ENCODE assay signal across 12 cellular contexts in genomic region chr17:79803421-79803996, GRCh38. TPM values are rescaled to one million over a fixed set of nuclear protein-coding genes. Genes with fewer than 3 reads are reported as not detected.
A peak's percentile ranks its signal among the peaks of the same experiment; 100 is the strongest.
DNase-seq lines count a peak whose midpoint lies in the region; ATAC-seq lines count a peak whose summit lies in the region.
"Had no signal": no experiment of that assay in that cellular context is flagged by ENCODE, and none has a peak within 500 bp of the region (broad histone marks: within the 10 kb centered on the region; RNA-seq: fewer than 3 reads in every experiment).

No MANE protein-coding gene starts in this region.

- no peak overlapping the region for H2BK5ac ChIP-seq in neuronal stem cell (ENCODE audit: low read length)

- H3K18ac ChIP-seq in neuronal stem cell (ENCODE audit: low read length): peak overlapping the region; percentile 82

- no peak overlapping the region for H2AFZ ChIP-seq in Karpas-422 (ENCODE audit: low read length)
- H2AFZ ChIP-seq in neuronal stem cell (ENCODE audit: low read length): peak overlapping the region; percentile 90
- H2AFZ ChIP-seq: PC-9 had no signal

- peaks cover 5% of the 10 kb centered on the region for H3K36me3 Mint-ChIP-seq in activated CD4-positive, alpha-beta T cell treated with anti-CD3 and anti-CD28 coated beads, Interleukin-2, amount 10 ng/mL, durations not matched to agents 7 days and 5 days (ENCODE audit: low read depth)
- H3K36me3 Mint-ChIP-seq in activated naive CD8-positive, alpha-beta T cell treated with anti-CD3 and anti-CD28 coated beads for 36 hours: peaks cover 4% of the 10 kb centered on the region

- H3K9me2 ChIP-seq in Karpas-422 (replicated peaks; ENCODE audit: insufficient read depth, low read length): no peaks in the 10 kb centered on the region

- H2AK5ac ChIP-seq in neuronal stem cell (ENCODE audit: low read depth, low read length): peak overlapping the region; percentile 61

- H3K4me1 ChIP-seq in Karpas-422 (ENCODE audit: low read length) (peaks cover 48% of the 10 kb centered on the region), neuronal stem cell (ENCODE audit: control insufficient read depth in 2 of 2, insufficient read depth in 1 of 2, low read depth in 1 of 2, low read length in 2 of 2) (peaks cover 16 to 55% of the 10 kb centered on the region in 2 donors)

- no peaks in the 10 kb centered on the region for H3K36me3 ChIP-seq in Karpas-422 (ENCODE audit: insufficient read depth, low read length)
- H3K36me3 ChIP-seq in neuronal stem cell (replicated peaks in 1 of 2; ENCODE audit: control insufficient read depth in 2 of 2, insufficient read depth in 2 of 2, low read length in 2 of 2): no peaks in the 10 kb centered on the region

- no peaks in the 10 kb centered on the region for H3K79me2 ChIP-seq in Karpas-422 (ENCODE audit: low read length)

- peak overlapping the region; percentile 86 for H3K23ac ChIP-seq in neuronal stem cell (ENCODE audit: low read depth, low read length, poor library complexity)

- H3K4me3 ChIP-seq in Karpas-422 (ENCODE audit: low read length) (peak overlapping the region; percentile 60; the same call in 1 of the 2 replicates), neuronal stem cell (ENCODE audit: low read length in 2 of 2) (peak overlapping the region in 1 of 2 donors; percentile 38)
- H3K4me3 ChIP-seq: PC-9 had no signal

- H3K27me3 Mint-ChIP-seq in activated CD4-positive, alpha-beta T cell treated with anti-CD3 and anti-CD28 coated beads, Interleukin-2, amount 10 ng/mL, durations not matched to agents 7 days and 5 days: peaks cover 79% of the 10 kb centered on the region
- peaks cover 92% of the 10 kb centered on the region for H3K27me3 Mint-ChIP-seq in activated naive CD8-positive, alpha-beta T cell treated with anti-CD3 and anti-CD28 coated beads for 36 hours

- H3K9ac ChIP-seq in Karpas-422 (ENCODE audit: low read length) (peak overlapping the region; percentile 63), neuronal stem cell (ENCODE audit: low read depth, low read length, poor library complexity) (peak overlapping the region; percentile 7)

- peak overlapping the region; percentile 64 for H2BK15ac ChIP-seq in neuronal stem cell (ENCODE audit: low read length)

- no peaks in the 10 kb centered on the region for H3K9me3 ChIP-seq in Karpas-422 (ENCODE audit: low read length)
- H3K9me3 ChIP-seq in neuronal stem cell (replicated peaks in 1 of 2; ENCODE audit: control insufficient read depth in 2 of 2, insufficient read depth in 1 of 2, low read depth in 1 of 2, low read length in 2 of 2): peaks cover 0 to 9% of the 10 kb centered on the region in 2 donors

- peak overlapping the region; percentile 38 for H3K4me3 Mint-ChIP-seq in activated CD4-positive, alpha-beta T cell treated with anti-CD3 and anti-CD28 coated beads, Interleukin-2, amount 10 ng/mL, durations not matched to agents 7 days and 5 days
- peak overlapping the region; percentile 54 for H3K4me3 Mint-ChIP-seq in activated naive CD8-positive, alpha-beta T cell treated with anti-CD3 and anti-CD28 coated beads for 36 hours

- no peak overlapping the region for H4K91ac ChIP-seq in neuronal stem cell (ENCODE audit: low read depth, low read length, poor library complexity)

- no peak for DNase-seq in activated CD4-positive, alpha-beta T cell treated with anti-CD3 and anti-CD28 coated beads, Interleukin-2, amount 10 ng/mL, durations not matched to agents 7 days and 5 days
- no peak for DNase-seq in activated CD4-positive, alpha-beta T cell treated with anti-CD3 and anti-CD28 coated beads, Interleukin-2, amount 50 U/mL, for 48 hours
- no peak for DNase-seq in Karpas-422
- DNase-seq in activated naive CD8-positive, alpha-beta T cell treated with anti-CD3 and anti-CD28 coated beads for 36 hours: no peak
- no peak for DNase-seq in neuronal stem cell (ENCODE audit: low spot score)
- DNase-seq in NCI-H446 (lab: John Stamatoyannopoulos, UW): no peak
- no peak for DNase-seq in DMS114 treated with DMSO at 0.1 percent for 48 hours (lab: John Stamatoyannopoulos, UW; ENCODE audit: unreplicated experiment)
- DNase-seq: dermis blood vessel endothelial cell, left ventricle myocardium superior, NCI-H1694 treated with DMSO at 0.1 percent for 48 hours, PC-9 had no signal

- H3K4me1 Mint-ChIP-seq in activated CD4-positive, alpha-beta T cell treated with anti-CD3 and anti-CD28 coated beads, Interleukin-2, amount 10 ng/mL, durations not matched to agents 7 days and 5 days: peaks cover 37% of the 10 kb centered on the region
- H3K4me1 Mint-ChIP-seq in activated naive CD8-positive, alpha-beta T cell treated with anti-CD3 and anti-CD28 coated beads for 36 hours: peaks cover 44% of the 10 kb centered on the region

- POLR2A ChIA-PET in activated CD4-positive, alpha-beta T cell treated with anti-CD3 and anti-CD28 coated beads, Interleukin-2, amount 10 ng/mL, durations not matched to agents 7 days and 5 days (lab: Charles Lee): no interaction called here

- H3K4me2 ChIP-seq in Karpas-422 (ENCODE audit: low read depth, low read length, poor library complexity, severe bottlenecking): peak overlapping the region; percentile 70
- no peak overlapping the region for H3K4me2 ChIP-seq in neuronal stem cell (ENCODE audit: insufficient read depth, low read length, poor library complexity, severe bottlenecking)
- H3K4me2 ChIP-seq: PC-9 had no signal

- H3K9me3 Mint-ChIP-seq in activated CD4-positive, alpha-beta T cell treated with anti-CD3 and anti-CD28 coated beads, Interleukin-2, amount 10 ng/mL, durations not matched to agents 7 days and 5 days: no peaks in the 10 kb centered on the region
- H3K9me3 Mint-ChIP-seq in activated naive CD8-positive, alpha-beta T cell treated with anti-CD3 and anti-CD28 coated beads for 36 hours: no peaks in the 10 kb centered on the region

- H2BK12ac ChIP-seq in neuronal stem cell (ENCODE audit: low read length): peak overlapping the region; percentile 95

- H3K27ac Mint-ChIP-seq in activated CD4-positive, alpha-beta T cell treated with anti-CD3 and anti-CD28 coated beads, Interleukin-2, amount 10 ng/mL, durations not matched to agents 7 days and 5 days: peak overlapping the region; percentile 60
- H3K27ac Mint-ChIP-seq in activated naive CD8-positive, alpha-beta T cell treated with anti-CD3 and anti-CD28 coated beads for 36 hours: no peak overlapping the region

- CTCF ChIA-PET in activated CD4-positive, alpha-beta T cell treated with anti-CD3 and anti-CD28 coated beads, Interleukin-2, amount 10 ng/mL, durations not matched to agents 7 days and 5 days (lab: Charles Lee): interaction anchor here (1.3 to 22.3 kb wide), 3 partner anchors 12 to 57 kb away, joined by 3 to 257 read pairs (median 8); partner anchors contain the start of gene CBX4

- H3K27ac ChIP-seq in Karpas-422 (ENCODE audit: low read length) (no peak overlapping the region), neuronal stem cell (replicated peaks; ENCODE audit: low read length) (no peak overlapping the region)
- H3K27ac ChIP-seq: PC-9 had no signal

- H3K79me1 ChIP-seq in neuronal stem cell (ENCODE audit: low read depth, low read length): no peaks in the 10 kb centered on the region

- H4K20me1 ChIP-seq in Karpas-422 (ENCODE audit: insufficient read depth, low read depth, low read length): no peaks in the 10 kb centered on the region

- WGBS in neuronal stem cell (ENCODE audit: extremely low coverage in 2 of 2, insufficient read length in 2 of 2, insufficient replicate concordance in 1 of 2), 2 donors: no CpG with 5 or more reads among the region's 31 CpGs

- ATAC-seq in HG03469 (IDR thresholded peaks at IDR 0.05; ENCODE audit: unreplicated experiment): no peak
- ATAC-seq: left ventricle myocardium superior had no signal

- H3K27me3 ChIP-seq in Karpas-422 (ENCODE audit: low read length) (no peaks in the 10 kb centered on the region), neuronal stem cell (ENCODE audit: control insufficient read depth in 3 of 3, insufficient read depth in 3 of 3, low read depth in 1 of 3, low read length in 3 of 3) (peaks cover 67 to 100% (median 96%) of the 10 kb centered on the region in 3 experiments)

- H2BK120ac ChIP-seq in neuronal stem cell (ENCODE audit: low read depth, low read length): no peak overlapping the region

- H4K8ac ChIP-seq in neuronal stem cell (ENCODE audit: low read depth, low read length): no peak overlapping the region

- H3K14ac ChIP-seq in neuronal stem cell (ENCODE audit: low read length): peak overlapping the region; percentile 72

- H3K4ac ChIP-seq in neuronal stem cell (ENCODE audit: low read length): peak overlapping the region; percentile 31

RNA-seq across cellular contexts. Expression of gene CBX8, which starts 6.6 kb away (rescaled TPM):
- total RNA-seq in activated CD4-positive, alpha-beta T cell treated with anti-CD3 and anti-CD28 coated beads, Interleukin-2, amount 10 ng/mL, durations not matched to agents 7 days and 5 days: 1 to 10 TPM; 4.3 to 6.4 TPM
- total RNA-seq in Karpas-422 (2014; rRNA removed; shearing (Covaris generic); ENCODE audit: low replicate concordance): 8.0 and 26.4 TPM in 2 replicates
- 1 to 10 TPM; 3.5 to 4.1 TPM for total RNA-seq in activated naive CD8-positive, alpha-beta T cell treated with anti-CD3 and anti-CD28 coated beads for 36 hours
- polyA plus RNA-seq in neuronal stem cell (2013, experiment 1 of 2): 5.5 TPM
- polyA plus RNA-seq in neuronal stem cell (2013, experiment 2 of 2): 5.0 TPM

RNA-seq across cellular contexts. Expression of gene CBX2, which starts 25.6 kb away (rescaled TPM):
- 1 to 10 TPM; 4.6 to 5.5 TPM for total RNA-seq in activated CD4-positive, alpha-beta T cell treated with anti-CD3 and anti-CD28 coated beads, Interleukin-2, amount 10 ng/mL, durations not matched to agents 7 days and 5 days
- total RNA-seq in Karpas-422 (2014; rRNA removed; shearing (Covaris generic); ENCODE audit: low replicate concordance): 4.8 and 8.4 TPM in 2 replicates
- total RNA-seq in activated naive CD8-positive, alpha-beta T cell treated with anti-CD3 and anti-CD28 coated beads for 36 hours: 1 to 10 TPM; 5.2 to 5.4 TPM
- polyA plus RNA-seq in neuronal stem cell (2013, experiment 1 of 2): 72.5 TPM
- 70.8 TPM for polyA plus RNA-seq in neuronal stem cell (2013, experiment 2 of 2)

RNA-seq across cellular contexts. Expression of gene CBX4, which starts 35.7 kb away (rescaled TPM):
- 10 to 100 TPM; 35.0 TPM for total RNA-seq in activated CD4-positive, alpha-beta T cell treated with anti-CD3 and anti-CD28 coated beads, Interleukin-2, amount 10 ng/mL, durations not matched to agents 7 days and 5 days
- 33.3 and 86.5 TPM in 2 replicates for total RNA-seq in Karpas-422 (2014; rRNA removed; shearing (Covaris generic); ENCODE audit: low replicate concordance)
- 10 to 100 TPM; 18.2 to 18.6 TPM for total RNA-seq in activated naive CD8-positive, alpha-beta T cell treated with anti-CD3 and anti-CD28 coated beads for 36 hours
- polyA plus RNA-seq in neuronal stem cell (2013, experiment 1 of 2): 10.0 TPM
- polyA plus RNA-seq in neuronal stem cell (2013, experiment 2 of 2): 10.0 TPM
